22 cellular contexts compared by ENCODE assay signal in genomic region chr6:6452002-6452401, GRCh38.
"Had no signal": no experiment of that assay in that cellular context is flagged by ENCODE, and none has a peak within 500 bp of the region (broad histone marks: within the 10 kb centered on the region; RNA-seq: fewer than 3 reads in every experiment).

No MANE protein-coding gene starts in this region.

- H3K4me3 Mint-ChIP-seq: activated B cell treated with CpG ODN at 0.5 μM for 24 hours; activated CD4-positive, alpha-beta memory T cell treated with anti-CD3 and anti-CD28 coated beads for 36 hours; activated CD4-positive, alpha-beta T cell treated with anti-CD3 and anti-CD28 coated beads, Interleukin-2, amount 10 ng/mL, durations not matched to agents 24 days and 14 days; activated naive CD4-positive, alpha-beta T cell treated with anti-CD3 and anti-CD28 coated beads for 36 hours; activated naive CD8-positive, alpha-beta T cell; activated T-cell treated with anti-CD3 and anti-CD28 coated beads, Interleukin-2, amount 50 U/mL, for 4 hours; T-cell had no signal

- ATAC-seq: activated T-cell treated with anti-CD3 and anti-CD28 coated beads, Interleukin-2, amount 50 U/mL, for 4 hours; T-cell had no signal

- H3K36me3 Mint-ChIP-seq: activated CD4-positive, alpha-beta memory T cell treated with anti-CD3 and anti-CD28 coated beads for 36 hours; T-cell had no signal

- H3K27me3 ChIP-seq: MG63 had no signal

- H3K27ac ChIP-seq: PC-9, SK-N-MC had no signal

- H2AFZ ChIP-seq: PC-9 had no signal

- DNase-seq: activated B cell treated with CpG ODN at 0.5 μM for 24 hours; activated CD4-positive, alpha-beta memory T cell treated with anti-CD3 and anti-CD28 coated beads for 36 hours; activated CD4-positive, alpha-beta T cell treated with anti-CD3 and anti-CD28 coated beads for 1 hour; activated CD4-positive, alpha-beta T cell treated with anti-CD3 and anti-CD28 coated beads, Interleukin-2, amount 10 ng/mL, durations not matched to agents 24 days and 14 days; activated CD8-positive, alpha-beta memory T cell treated with anti-CD3 and anti-CD28 coated beads for 24 hours; activated gamma-delta T cell; activated naive CD4-positive, alpha-beta T cell treated with anti-CD3 and anti-CD28 coated beads for 36 hours; activated T-cell treated with anti-CD3 and anti-CD28 coated beads, Interleukin-2, amount 50 U/mL, for 4 hours; MG63; MV-4-11; NCI-H1092 treated with DMSO at 0.1 percent for 48 hours; NCI-H1417 treated with DMSO at 0.1 percent for 48 hours; NCI-H1694; NCI-H2029 treated with DMSO at 0.1 percent for 48 hours; NCI-H510A treated with DMSO at 0.1 percent for 48 hours; NCI-H69; PC-9; T-cell; T-helper 2 cell; T1000 had no signal

- H3K36me3 ChIP-seq: MG63 had no signal

- H3K27ac Mint-ChIP-seq: activated B cell treated with CpG ODN at 0.5 μM for 24 hours; activated CD4-positive, alpha-beta memory T cell treated with anti-CD3 and anti-CD28 coated beads for 36 hours; activated CD4-positive, alpha-beta T cell treated with anti-CD3 and anti-CD28 coated beads, Interleukin-2, amount 10 ng/mL, durations not matched to agents 24 days and 14 days; activated naive CD4-positive, alpha-beta T cell treated with anti-CD3 and anti-CD28 coated beads for 36 hours; activated naive CD8-positive, alpha-beta T cell; T-cell had no signal

- H3K4me3 ChIP-seq: MG63, PC-9, SK-N-MC had no signal

- H3K4me2 ChIP-seq: PC-9 had no signal

- H3K9me3 Mint-ChIP-seq: activated B cell treated with CpG ODN at 0.5 μM for 24 hours; activated CD4-positive, alpha-beta memory T cell treated with anti-CD3 and anti-CD28 coated beads for 36 hours; activated CD4-positive, alpha-beta T cell treated with anti-CD3 and anti-CD28 coated beads, Interleukin-2, amount 10 ng/mL, durations not matched to agents 24 days and 14 days; activated naive CD4-positive, alpha-beta T cell treated with anti-CD3 and anti-CD28 coated beads for 36 hours; activated T-cell treated with anti-CD3 and anti-CD28 coated beads, Interleukin-2, amount 50 U/mL, for 4 hours; T-cell had no signal

- H3K9me3 ChIP-seq: MG63 had no signal

- H3K4me1 Mint-ChIP-seq: activated B cell treated with CpG ODN at 0.5 μM for 24 hours; activated CD4-positive, alpha-beta T cell treated with anti-CD3 and anti-CD28 coated beads, Interleukin-2, amount 10 ng/mL, durations not matched to agents 24 days and 14 days; T-cell had no signal
